Comparison of ENCODE assay signal across 1 cellular context in the genomic region with DNA sequence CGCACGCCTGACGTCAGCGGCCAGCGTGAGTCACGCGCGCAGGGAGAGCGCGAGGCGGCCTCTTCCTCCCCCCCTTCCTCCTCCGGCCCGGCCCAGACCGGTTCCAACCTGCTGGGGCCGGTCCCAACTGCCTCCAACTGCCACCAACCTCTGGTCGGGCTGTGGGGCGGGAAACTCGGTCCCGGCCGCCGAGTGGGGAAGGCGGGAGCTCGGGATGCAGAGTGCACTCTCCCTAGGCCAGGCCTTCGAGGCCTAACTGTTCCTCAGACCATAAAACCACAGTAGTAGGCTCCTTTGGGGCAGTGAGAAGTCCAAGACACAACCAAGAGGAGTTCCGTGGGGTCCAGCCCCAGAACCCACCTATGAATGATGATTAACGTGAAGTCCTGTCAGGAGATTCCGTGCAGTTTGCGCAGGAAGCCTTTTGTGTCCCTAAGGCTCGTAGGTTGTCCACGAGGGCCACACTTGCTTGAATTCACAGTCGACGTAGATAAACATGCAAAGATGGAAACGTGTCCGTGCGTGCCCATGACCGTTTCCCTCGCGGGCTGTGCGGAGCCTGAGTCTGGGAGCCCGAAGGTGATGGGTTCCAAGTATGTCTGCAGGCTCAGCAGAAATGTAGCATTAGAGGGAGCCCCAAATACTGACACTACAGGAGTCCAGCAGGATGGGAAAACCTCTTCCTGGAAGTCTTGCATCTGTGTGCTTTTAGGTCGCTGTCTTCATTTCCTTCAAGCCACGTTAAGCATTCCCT.
TF ChIP-seq lines count a peak whose summit lies in the region.

No MANE protein-coding gene starts in this region.

TF ChIP-seq in H1, 55 proteins besides CTCF, POLR2A, EP300 and RAD21:
- TF ChIP-seq, protein P1, sequence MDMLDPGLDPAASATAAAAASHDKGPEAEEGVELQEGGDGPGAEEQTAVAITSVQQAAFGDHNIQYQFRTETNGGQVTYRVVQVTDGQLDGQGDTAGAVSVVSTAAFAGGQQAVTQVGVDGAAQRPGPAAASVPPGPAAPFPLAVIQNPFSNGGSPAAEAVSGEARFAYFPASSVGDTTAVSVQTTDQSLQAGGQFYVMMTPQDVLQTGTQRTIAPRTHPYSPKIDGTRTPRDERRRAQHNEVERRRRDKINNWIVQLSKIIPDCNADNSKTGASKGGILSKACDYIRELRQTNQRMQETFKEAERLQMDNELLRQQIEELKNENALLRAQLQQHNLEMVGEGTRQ (IDR thresholded peaks at IDR 0.05; ENCODE audit: low read length): peak; percentile 54
- TF ChIP-seq NANOG (IDR thresholded peaks at IDR 0.05; ENCODE audit: insufficient read depth, low read depth, low read length, poor library complexity, severe bottlenecking): peak; percentile 44
- TF ChIP-seq HDAC6 (IDR thresholded peaks at IDR 0.05; ENCODE audit: low read depth, low read length): no peak
- no peak for TF ChIP-seq CHD2 (IDR thresholded peaks at IDR 0.05; ENCODE audit: low read length)
- TF ChIP-seq SIRT6 (IDR thresholded peaks at IDR 0.05; ENCODE audit: low read length): no peak
- TF ChIP-seq KDM5A (IDR thresholded peaks at IDR 0.05; ENCODE audit: low read length): no peak; the same call in 1 of the 2 replicates
- TF ChIP-seq, protein P2, sequence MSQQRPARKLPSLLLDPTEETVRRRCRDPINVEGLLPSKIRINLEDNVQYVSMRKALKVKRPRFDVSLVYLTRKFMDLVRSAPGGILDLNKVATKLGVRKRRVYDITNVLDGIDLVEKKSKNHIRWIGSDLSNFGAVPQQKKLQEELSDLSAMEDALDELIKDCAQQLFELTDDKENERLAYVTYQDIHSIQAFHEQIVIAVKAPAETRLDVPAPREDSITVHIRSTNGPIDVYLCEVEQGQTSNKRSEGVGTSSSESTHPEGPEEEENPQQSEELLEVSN (IDR thresholded peaks at IDR 0.05): peak; percentile 96
- TF ChIP-seq KDM1A (IDR thresholded peaks at IDR 0.05; ENCODE audit: borderline replicate concordance, low read length): no peak
- 0 out of 2 replicates have a peak, but pooled peaks have one; percentile 3 for TF ChIP-seq MAFK (IDR thresholded peaks at IDR 0.05; ENCODE audit: low read depth, low read length)
- TF ChIP-seq, protein P3, sequence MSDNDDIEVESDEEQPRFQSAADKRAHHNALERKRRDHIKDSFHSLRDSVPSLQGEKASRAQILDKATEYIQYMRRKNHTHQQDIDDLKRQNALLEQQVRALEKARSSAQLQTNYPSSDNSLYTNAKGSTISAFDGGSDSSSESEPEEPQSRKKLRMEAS (IDR thresholded peaks at IDR 0.05): peak; percentile 92
- no peak for TF ChIP-seq RBBP5 (IDR thresholded peaks at IDR 0.05; ENCODE audit: borderline replicate concordance, low read depth, low read length)
- TF ChIP-seq SUZ12 (IDR thresholded peaks at IDR 0.05; ENCODE audit: low read length): no peak
- TF ChIP-seq CHD1 (IDR thresholded peaks at IDR 0.05; ENCODE audit: low read depth, low read length): no peak; the same call in 1 of the 2 replicates
- TF ChIP-seq, protein P4, sequence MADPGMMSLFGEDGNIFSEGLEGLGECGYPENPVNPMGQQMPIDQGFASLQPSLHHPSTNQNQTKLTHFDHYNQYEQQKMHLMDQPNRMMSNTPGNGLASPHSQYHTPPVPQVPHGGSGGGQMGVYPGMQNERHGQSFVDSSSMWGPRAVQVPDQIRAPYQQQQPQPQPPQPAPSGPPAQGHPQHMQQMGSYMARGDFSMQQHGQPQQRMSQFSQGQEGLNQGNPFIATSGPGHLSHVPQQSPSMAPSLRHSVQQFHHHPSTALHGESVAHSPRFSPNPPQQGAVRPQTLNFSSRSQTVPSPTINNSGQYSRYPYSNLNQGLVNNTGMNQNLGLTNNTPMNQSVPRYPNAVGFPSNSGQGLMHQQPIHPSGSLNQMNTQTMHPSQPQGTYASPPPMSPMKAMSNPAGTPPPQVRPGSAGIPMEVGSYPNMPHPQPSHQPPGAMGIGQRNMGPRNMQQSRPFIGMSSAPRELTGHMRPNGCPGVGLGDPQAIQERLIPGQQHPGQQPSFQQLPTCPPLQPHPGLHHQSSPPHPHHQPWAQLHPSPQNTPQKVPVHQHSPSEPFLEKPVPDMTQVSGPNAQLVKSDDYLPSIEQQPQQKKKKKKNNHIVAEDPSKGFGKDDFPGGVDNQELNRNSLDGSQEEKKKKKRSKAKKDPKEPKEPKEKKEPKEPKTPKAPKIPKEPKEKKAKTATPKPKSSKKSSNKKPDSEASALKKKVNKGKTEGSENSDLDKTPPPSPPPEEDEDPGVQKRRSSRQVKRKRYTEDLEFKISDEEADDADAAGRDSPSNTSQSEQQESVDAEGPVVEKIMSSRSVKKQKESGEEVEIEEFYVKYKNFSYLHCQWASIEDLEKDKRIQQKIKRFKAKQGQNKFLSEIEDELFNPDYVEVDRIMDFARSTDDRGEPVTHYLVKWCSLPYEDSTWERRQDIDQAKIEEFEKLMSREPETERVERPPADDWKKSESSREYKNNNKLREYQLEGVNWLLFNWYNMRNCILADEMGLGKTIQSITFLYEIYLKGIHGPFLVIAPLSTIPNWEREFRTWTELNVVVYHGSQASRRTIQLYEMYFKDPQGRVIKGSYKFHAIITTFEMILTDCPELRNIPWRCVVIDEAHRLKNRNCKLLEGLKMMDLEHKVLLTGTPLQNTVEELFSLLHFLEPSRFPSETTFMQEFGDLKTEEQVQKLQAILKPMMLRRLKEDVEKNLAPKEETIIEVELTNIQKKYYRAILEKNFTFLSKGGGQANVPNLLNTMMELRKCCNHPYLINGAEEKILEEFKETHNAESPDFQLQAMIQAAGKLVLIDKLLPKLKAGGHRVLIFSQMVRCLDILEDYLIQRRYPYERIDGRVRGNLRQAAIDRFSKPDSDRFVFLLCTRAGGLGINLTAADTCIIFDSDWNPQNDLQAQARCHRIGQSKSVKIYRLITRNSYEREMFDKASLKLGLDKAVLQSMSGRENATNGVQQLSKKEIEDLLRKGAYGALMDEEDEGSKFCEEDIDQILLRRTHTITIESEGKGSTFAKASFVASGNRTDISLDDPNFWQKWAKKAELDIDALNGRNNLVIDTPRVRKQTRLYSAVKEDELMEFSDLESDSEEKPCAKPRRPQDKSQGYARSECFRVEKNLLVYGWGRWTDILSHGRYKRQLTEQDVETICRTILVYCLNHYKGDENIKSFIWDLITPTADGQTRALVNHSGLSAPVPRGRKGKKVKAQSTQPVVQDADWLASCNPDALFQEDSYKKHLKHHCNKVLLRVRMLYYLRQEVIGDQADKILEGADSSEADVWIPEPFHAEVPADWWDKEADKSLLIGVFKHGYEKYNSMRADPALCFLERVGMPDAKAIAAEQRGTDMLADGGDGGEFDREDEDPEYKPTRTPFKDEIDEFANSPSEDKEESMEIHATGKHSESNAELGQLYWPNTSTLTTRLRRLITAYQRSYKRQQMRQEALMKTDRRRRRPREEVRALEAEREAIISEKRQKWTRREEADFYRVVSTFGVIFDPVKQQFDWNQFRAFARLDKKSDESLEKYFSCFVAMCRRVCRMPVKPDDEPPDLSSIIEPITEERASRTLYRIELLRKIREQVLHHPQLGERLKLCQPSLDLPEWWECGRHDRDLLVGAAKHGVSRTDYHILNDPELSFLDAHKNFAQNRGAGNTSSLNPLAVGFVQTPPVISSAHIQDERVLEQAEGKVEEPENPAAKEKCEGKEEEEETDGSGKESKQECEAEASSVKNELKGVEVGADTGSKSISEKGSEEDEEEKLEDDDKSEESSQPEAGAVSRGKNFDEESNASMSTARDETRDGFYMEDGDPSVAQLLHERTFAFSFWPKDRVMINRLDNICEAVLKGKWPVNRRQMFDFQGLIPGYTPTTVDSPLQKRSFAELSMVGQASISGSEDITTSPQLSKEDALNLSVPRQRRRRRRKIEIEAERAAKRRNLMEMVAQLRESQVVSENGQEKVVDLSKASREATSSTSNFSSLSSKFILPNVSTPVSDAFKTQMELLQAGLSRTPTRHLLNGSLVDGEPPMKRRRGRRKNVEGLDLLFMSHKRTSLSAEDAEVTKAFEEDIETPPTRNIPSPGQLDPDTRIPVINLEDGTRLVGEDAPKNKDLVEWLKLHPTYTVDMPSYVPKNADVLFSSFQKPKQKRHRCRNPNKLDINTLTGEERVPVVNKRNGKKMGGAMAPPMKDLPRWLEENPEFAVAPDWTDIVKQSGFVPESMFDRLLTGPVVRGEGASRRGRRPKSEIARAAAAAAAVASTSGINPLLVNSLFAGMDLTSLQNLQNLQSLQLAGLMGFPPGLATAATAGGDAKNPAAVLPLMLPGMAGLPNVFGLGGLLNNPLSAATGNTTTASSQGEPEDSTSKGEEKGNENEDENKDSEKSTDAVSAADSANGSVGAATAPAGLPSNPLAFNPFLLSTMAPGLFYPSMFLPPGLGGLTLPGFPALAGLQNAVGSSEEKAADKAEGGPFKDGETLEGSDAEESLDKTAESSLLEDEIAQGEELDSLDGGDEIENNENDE (IDR thresholded peaks at IDR 0.05; ENCODE audit: insufficient replicate concordance, low read length): no peak
- TF ChIP-seq, protein P5, sequence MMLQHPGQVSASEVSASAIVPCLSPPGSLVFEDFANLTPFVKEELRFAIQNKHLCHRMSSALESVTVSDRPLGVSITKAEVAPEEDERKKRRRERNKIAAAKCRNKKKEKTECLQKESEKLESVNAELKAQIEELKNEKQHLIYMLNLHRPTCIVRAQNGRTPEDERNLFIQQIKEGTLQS (IDR thresholded peaks at IDR 0.05; ENCODE audit: insufficient read depth, low read depth, low read length): no peak
- TF ChIP-seq KDM4A (IDR thresholded peaks at IDR 0.05; ENCODE audit: low read depth, low read length, severe bottlenecking): no peak
- no peak for TF ChIP-seq ZNF274 (IDR thresholded peaks at IDR 0.05; ENCODE audit: borderline replicate concordance, extremely low read depth, low read length)
- no peak for TF ChIP-seq SRF (IDR thresholded peaks at IDR 0.05; ENCODE audit: low read depth, low read length)
- TF ChIP-seq SP1 (IDR thresholded peaks at IDR 0.05; ENCODE audit: low read depth, low read length): 0 out of 2 replicates have a peak, but pooled peaks have one; percentile 41
- TF ChIP-seq JUN (IDR thresholded peaks at IDR 0.05; ENCODE audit: low read depth, low read length): peak; percentile 100
- TF ChIP-seq RXRA (IDR thresholded peaks at IDR 0.05; ENCODE audit: insufficient read depth, low read depth, low read length): no peak
- peak; percentile 95 for TF ChIP-seq TBP (IDR thresholded peaks at IDR 0.05; ENCODE audit: low read depth, low read length)
- TF ChIP-seq YY1 (IDR thresholded peaks at IDR 0.05; ENCODE audit: low read depth, low read length): no peak
- TF ChIP-seq SAP30 (IDR thresholded peaks at IDR 0.05; ENCODE audit: insufficient read depth, insufficient replicate concordance, low read length): no peak
- TF ChIP-seq ASH2L (IDR thresholded peaks at IDR 0.05; ENCODE audit: low read length): peak; percentile 42
- TF ChIP-seq NRF1 (IDR thresholded peaks at IDR 0.05; ENCODE audit: low read depth, low read length): no peak
- no peak for TF ChIP-seq RNF2 (IDR thresholded peaks at IDR 0.05; ENCODE audit: borderline replicate concordance, low read depth, low read length, missing control alignments, poor library complexity, severe bottlenecking)
- no peak for TF ChIP-seq RFX5 (IDR thresholded peaks at IDR 0.05; ENCODE audit: borderline replicate concordance, low read depth, low read length)
- no peak for TF ChIP-seq EZH2 (IDR thresholded peaks at IDR 0.05; ENCODE audit: low read depth, low read length, severe bottlenecking)
- no peak; the same call in 1 of the 2 replicates for TF ChIP-seq GTF2F1 (IDR thresholded peaks at IDR 0.05; ENCODE audit: borderline replicate concordance, low read depth, low read length)
- TF ChIP-seq PHF8 (conservative IDR thresholded peaks at IDR 0.05; ENCODE audit: low read depth, low read length): peak; percentile 86; the same call in 1 of the 2 replicates
- TF ChIP-seq TAF7 (optimal IDR thresholded peaks at IDR 0.05; ENCODE audit: borderline replicate concordance, low read depth, low read length): peak; percentile 100
- TF ChIP-seq SIX5 (IDR thresholded peaks at IDR 0.05; ENCODE audit: low read depth, low read length): no peak
- TF ChIP-seq BCL11A (IDR thresholded peaks at IDR 0.05; ENCODE audit: low read depth in 2 of 2, low read length in 2 of 2): no peak
- TF ChIP-seq CTBP2 (IDR thresholded peaks at IDR 0.05; ENCODE audit: borderline replicate concordance, insufficient read depth, insufficient read length, low read length): no peak
- peak; percentile 98 for TF ChIP-seq TAF1 (IDR thresholded peaks at IDR 0.05; ENCODE audit: low read depth, low read length)
- TF ChIP-seq TEAD4 (IDR thresholded peaks at IDR 0.05; ENCODE audit: low read depth, low read length): no peak
- TF ChIP-seq SP4 (IDR thresholded peaks at IDR 0.05; ENCODE audit: low read length): peak; percentile 61
- TF ChIP-seq CBX8 (IDR thresholded peaks at IDR 0.05; ENCODE audit: borderline replicate concordance, low read depth, low read length): no peak
- TF ChIP-seq, protein P6, sequence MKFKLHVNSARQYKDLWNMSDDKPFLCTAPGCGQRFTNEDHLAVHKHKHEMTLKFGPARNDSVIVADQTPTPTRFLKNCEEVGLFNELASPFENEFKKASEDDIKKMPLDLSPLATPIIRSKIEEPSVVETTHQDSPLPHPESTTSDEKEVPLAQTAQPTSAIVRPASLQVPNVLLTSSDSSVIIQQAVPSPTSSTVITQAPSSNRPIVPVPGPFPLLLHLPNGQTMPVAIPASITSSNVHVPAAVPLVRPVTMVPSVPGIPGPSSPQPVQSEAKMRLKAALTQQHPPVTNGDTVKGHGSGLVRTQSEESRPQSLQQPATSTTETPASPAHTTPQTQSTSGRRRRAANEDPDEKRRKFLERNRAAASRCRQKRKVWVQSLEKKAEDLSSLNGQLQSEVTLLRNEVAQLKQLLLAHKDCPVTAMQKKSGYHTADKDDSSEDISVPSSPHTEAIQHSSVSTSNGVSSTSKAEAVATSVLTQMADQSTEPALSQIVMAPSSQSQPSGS (IDR thresholded peaks at IDR 0.05; ENCODE audit: low read length): peak; percentile 76
- no peak for TF ChIP-seq EGR1 (IDR thresholded peaks at IDR 0.05; ENCODE audit: borderline replicate concordance, low read depth, low read length)
- peak in 1 of 2 experiments; percentile 4; a peak in 1 of 4 replicates for TF ChIP-seq SIN3A (conservative IDR thresholded peaks at IDR 0.05 in 1 of 2, IDR thresholded peaks at IDR 0.05 in 1 of 2; ENCODE audit: low read depth in 1 of 2, low read length in 2 of 2)
- TF ChIP-seq GABPA (IDR thresholded peaks at IDR 0.05; ENCODE audit: borderline replicate concordance, insufficient read depth, low read length): no peak
- TF ChIP-seq HDAC2 (IDR thresholded peaks at IDR 0.05; ENCODE audit: borderline replicate concordance in 1 of 2, low read depth in 2 of 2, low read length in 2 of 2): no peak; a peak in 1 of 4 replicates
- TF ChIP-seq BACH1 (IDR thresholded peaks at IDR 0.05; ENCODE audit: low read length): peak; percentile 69
- 0 out of 2 replicates have a peak, but pooled peaks have one; percentile 8 for TF ChIP-seq FOSL1 (IDR thresholded peaks at IDR 0.05; ENCODE audit: insufficient read depth, low read depth, low read length)
- no peak for TF ChIP-seq CEBPB (IDR thresholded peaks at IDR 0.05; ENCODE audit: low read depth, low read length)
- TF ChIP-seq CREB1 (IDR thresholded peaks at IDR 0.05): no peak; the same call in 1 of the 2 replicates
- no peak for TF ChIP-seq BRCA1 (IDR thresholded peaks at IDR 0.05; ENCODE audit: low read depth, low read length)
- peak; percentile 87 for TF ChIP-seq JUND (IDR thresholded peaks at IDR 0.05; ENCODE audit: low read length)
- TF ChIP-seq SP2 (IDR thresholded peaks at IDR 0.05; ENCODE audit: low read length): no peak
- no peak for TF ChIP-seq CBX5 (IDR thresholded peaks at IDR 0.05; ENCODE audit: low read depth, low read length)
- TF ChIP-seq POLR2AphosphoS5 (IDR thresholded peaks at IDR 0.05; ENCODE audit: low read depth, low read length): peak; percentile 87
- TF ChIP-seq POU5F1 (IDR thresholded peaks at IDR 0.05; ENCODE audit: low read depth, low read length): no peak
- TF ChIP-seq TCF12 (IDR thresholded peaks at IDR 0.05; ENCODE audit: low read depth, low read length): no peak
TF ChIP-seq in H1: peak in this region for 19.
